Comparison of ENCODE assay signal across 1 cellular context in genomic region chr7:127995866-127996215, GRCh38.
TF ChIP-seq lines count a peak whose summit lies in the region.

No MANE protein-coding gene starts in this region.

TF ChIP-seq in K562, 482 proteins besides CTCF, POLR2A, EP300 and RAD21:
- no peak for TF ChIP-seq CBFA2T2 (conservative IDR thresholded peaks at IDR 0.05)
- no peak for TF ChIP-seq ZNF318 (IDR thresholded peaks at IDR 0.05; ENCODE audit: borderline replicate concordance in 1 of 2, low read depth in 1 of 2)
- no peak for TF ChIP-seq RREB1 (CRISPR knock-in tag; IDR thresholded peaks at IDR 0.05)
- no peak for TF ChIP-seq KDM1A (IDR thresholded peaks at IDR 0.05)
- no peak for TF ChIP-seq THAP12 (CRISPR knock-in tag; IDR thresholded peaks at IDR 0.05)
- TF ChIP-seq ZMIZ1 (IDR thresholded peaks at IDR 0.05; ENCODE audit: low read depth in 2 of 2, low read length in 2 of 2) = no peak
- no peak for TF ChIP-seq ESRRB (CRISPR knock-in tag; IDR thresholded peaks at IDR 0.05; ENCODE audit: borderline replicate concordance)
- TF ChIP-seq ZBTB40 (IDR thresholded peaks at IDR 0.05) = no peak
- no peak for TF ChIP-seq ZBTB40 (CRISPR knock-in tag; IDR thresholded peaks at IDR 0.05)
